In the genomic region with DNA sequence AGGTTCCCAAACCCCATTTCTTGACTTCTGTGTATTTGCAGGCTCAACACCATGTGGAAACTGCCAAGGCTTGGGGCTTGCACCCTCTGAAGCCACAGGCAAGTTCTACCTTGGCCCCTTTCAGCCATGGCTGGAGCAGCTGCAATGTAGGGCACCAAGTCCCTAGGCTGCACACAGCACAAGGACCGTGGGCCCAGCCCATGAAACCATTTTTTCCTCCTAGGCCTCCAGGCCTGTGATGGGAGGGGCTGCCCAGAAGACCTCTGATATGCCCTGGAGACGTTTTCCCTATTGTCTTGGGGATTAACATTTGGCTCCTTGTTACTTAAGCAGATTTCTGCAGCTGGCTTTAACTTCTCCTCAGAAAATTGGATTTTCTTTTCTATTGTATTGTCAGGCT, we compare ENCODE assay signal across 7 cellular contexts. TPM values are rescaled to one million over a fixed set of nuclear protein-coding genes. Genes with fewer than 3 reads are reported as not detected.
"Had no signal": no experiment of that assay in that cellular context is flagged by ENCODE, and none has a peak within 500 bp of the region (broad histone marks: within the 10 kb centered on the region; RNA-seq: fewer than 3 reads in every experiment).

No MANE protein-coding gene starts in this region.

RNA-seq across cellular contexts. Expression of a gene that starts 24.0 kb away (rescaled TPM):
- total RNA-seq: GM23248, GM23338, H1, H4, H7, H9, HFFc6 had no signal
- polyA plus RNA-seq: GM23248, GM23338, H1 had no signal
